In genomic region chr17:8825802-8826201, GRCh38 we compare ENCODE assay signal across 1 cellular context.
TF ChIP-seq lines count a peak whose summit lies in the region.

No MANE protein-coding gene starts in this region.

TF ChIP-seq in GM12878, 131 proteins besides CTCF, POLR2A, EP300 and RAD21:
- TF ChIP-seq TCF12 (IDR thresholded peaks at IDR 0.05; ENCODE audit: low read depth, low read length) (no peak), IRF5 (IDR thresholded peaks at IDR 0.05; ENCODE audit: borderline replicate concordance) (no peak), ZNF384 (IDR thresholded peaks at IDR 0.05; ENCODE audit: borderline replicate concordance, low read depth, low read length) (no peak), MXI1 (IDR thresholded peaks at IDR 0.05; ENCODE audit: low read depth, low read length) (no peak), POLR2AphosphoS2 (IDR thresholded peaks at IDR 0.05; ENCODE audit: low read depth, low read length) (peak; percentile 78; the same call in 1 of the 2 replicates), GABPA (IDR thresholded peaks at IDR 0.05; ENCODE audit: low read depth) (0 out of 2 replicates have a peak, but pooled peaks have one; percentile 13), POU2F2 (IDR thresholded peaks at IDR 0.05; ENCODE audit: borderline replicate concordance, low read depth, low read length) (0 out of 3 replicates have a peak, but pooled peaks have one; percentile 19), SUZ12 (IDR thresholded peaks at IDR 0.05; ENCODE audit: unreplicated experiment) (no peak)
